ENCODE assay signal across 21 cellular contexts in genomic region chr15:38972831-38973230, GRCh38.
"Had no signal": no experiment of that assay in that cellular context is flagged by ENCODE, and none has a peak within 500 bp of the region (broad histone marks: within the 10 kb centered on the region; RNA-seq: fewer than 3 reads in every experiment).

No MANE protein-coding gene starts in this region.

- H3K27me3 ChIP-seq: body of pancreas, gastroesophageal sphincter, heart right ventricle, tibial nerve, vagina had no signal

- DNase-seq: activated CD4-positive, alpha-beta T cell treated with anti-CD3 and anti-CD28 coated beads for 4 hours; activated CD8-positive, alpha-beta T cell treated with anti-CD3 and anti-CD28 coated beads for 36 hours; activated naive CD4-positive, alpha-beta T cell; activated naive CD8-positive, alpha-beta T cell treated with anti-CD3 and anti-CD28 coated beads for 36 hours; activated T-cell treated with anti-CD3 and anti-CD28 coated beads, Interleukin-2, amount 50 U/mL, for 1 hour; amniotic stem cell; body of pancreas; heart right ventricle; mesendoderm; posterior cingulate gyrus; retina; T-cell had no signal

- H3K36me3 ChIP-seq: gastroesophageal sphincter, heart right ventricle, tibial nerve, vagina had no signal

- H3K27ac ChIP-seq: body of pancreas, coronary artery, gastroesophageal sphincter, heart right ventricle, tibial nerve, vagina had no signal

- H3K36me3 Mint-ChIP-seq: activated naive CD8-positive, alpha-beta T cell treated with anti-CD3 and anti-CD28 coated beads for 36 hours; natural killer cell treated with Interleukin-12 subunit alpha and Interleukin-12 subunit beta and Interleukin-15 and Interleukin-18, amount 100 ng/mL, for 72 hours; T-cell had no signal

- H3K4me3 ChIP-seq: body of pancreas, coronary artery, gastroesophageal sphincter, heart right ventricle, tibial nerve, vagina had no signal

- H3K27ac Mint-ChIP-seq: activated CD8-positive, alpha-beta T cell treated with anti-CD3 and anti-CD28 coated beads for 36 hours; activated naive CD8-positive, alpha-beta T cell treated with anti-CD3 and anti-CD28 coated beads for 36 hours; activated T-helper 17 cell treated with anti-CD3 and anti-CD28 coated beads, Interleukin-2, amount 50 U/mL, for 72 hours; natural killer cell treated with Interleukin-12 subunit alpha and Interleukin-12 subunit beta and Interleukin-15 and Interleukin-18, amount 100 ng/mL, for 72 hours; stimulated activated naive CD8-positive, alpha-beta T cell treated with anti-CD3 and anti-CD28 coated beads, Interleukin-15, Interleukin-2, amounts not matched to agents 100 ng/mL and 50 ng/mL, for 24 hours; T-cell; WTC11 had no signal

- H3K4me1 Mint-ChIP-seq: activated naive CD8-positive, alpha-beta T cell treated with anti-CD3 and anti-CD28 coated beads for 36 hours; activated T-helper 17 cell treated with anti-CD3 and anti-CD28 coated beads, Interleukin-2, amount 50 U/mL, for 72 hours; central memory CD8-positive, alpha-beta T cell; T-cell; WTC11 had no signal

- ATAC-seq: activated CD8-positive, alpha-beta T cell treated with anti-CD3 and anti-CD28 coated beads for 36 hours; activated T-helper 17 cell treated with anti-CD3 and anti-CD28 coated beads, Interleukin-2, amount 50 U/mL, for 72 hours; body of pancreas; gastroesophageal sphincter; heart right ventricle; natural killer cell treated with Interleukin-12 subunit alpha and Interleukin-12 subunit beta and Interleukin-15 and Interleukin-18, amount 100 ng/mL, for 72 hours; T-cell; WTC11 had no signal

- H3K4me3 Mint-ChIP-seq: activated CD8-positive, alpha-beta T cell treated with anti-CD3 and anti-CD28 coated beads for 36 hours; activated naive CD8-positive, alpha-beta T cell treated with anti-CD3 and anti-CD28 coated beads for 36 hours; activated T-helper 17 cell treated with anti-CD3 and anti-CD28 coated beads, Interleukin-2, amount 50 U/mL, for 72 hours; central memory CD8-positive, alpha-beta T cell; natural killer cell treated with Interleukin-12 subunit alpha and Interleukin-12 subunit beta and Interleukin-15 and Interleukin-18, amount 100 ng/mL, for 72 hours; stimulated activated naive CD8-positive, alpha-beta T cell treated with anti-CD3 and anti-CD28 coated beads, Interleukin-15, Interleukin-2, amounts not matched to agents 100 ng/mL and 50 ng/mL, for 24 hours; T-cell; WTC11 had no signal

- H3K4me1 ChIP-seq: body of pancreas, gastroesophageal sphincter, heart right ventricle, tibial nerve, vagina had no signal

- H3K9me3 Mint-ChIP-seq: natural killer cell treated with Interleukin-12 subunit alpha and Interleukin-12 subunit beta and Interleukin-15 and Interleukin-18, amount 100 ng/mL, for 72 hours had no signal

- H3K9me3 ChIP-seq: gastroesophageal sphincter, vagina had no signal
